1 cellular context compared by ENCODE assay signal in the genomic region with DNA sequence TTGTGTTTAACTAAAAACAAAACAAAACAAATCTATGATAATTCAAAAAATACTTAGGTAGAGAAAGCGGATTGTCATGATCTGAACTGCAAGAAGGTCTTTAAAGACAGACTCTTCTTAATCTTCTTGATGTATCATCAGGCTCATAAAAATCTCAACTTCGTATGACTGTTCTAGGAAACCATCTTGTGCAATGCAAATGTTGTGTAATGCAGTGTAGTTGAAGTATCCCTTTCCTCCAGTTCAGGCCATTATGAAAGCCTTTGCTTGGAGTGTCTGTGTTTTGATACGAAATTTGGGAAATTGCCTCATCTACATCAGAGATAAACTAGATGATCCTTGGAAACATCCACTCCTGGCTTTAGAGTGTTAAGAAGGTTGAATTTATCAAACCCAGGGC.
TF ChIP-seq lines count a peak whose summit lies in the region.

No MANE protein-coding gene starts in this region.

TF ChIP-seq in K562, 482 proteins besides CTCF, POLR2A, EP300 and RAD21:
- no peak for TF ChIP-seq CGGBP1 (CRISPR knock-in tag; IDR thresholded peaks at IDR 0.05)
- no peak for TF ChIP-seq CEBPG (CRISPR knock-in tag; IDR thresholded peaks at IDR 0.05)
- TF ChIP-seq CEBPG (tag; conservative IDR thresholded peaks at IDR 0.05 in 1 of 2, IDR thresholded peaks at IDR 0.05 in 1 of 2): peak; percentile 41 to 71; a peak in 3 of 4 replicates
- peak; percentile 90 for TF ChIP-seq CEBPB (tag; IDR thresholded peaks at IDR 0.05)
- no peak for TF ChIP-seq KLF13 (tag; IDR thresholded peaks at IDR 0.05; ENCODE audit: borderline replicate concordance, low read depth)
- TF ChIP-seq ELK1 (CRISPR knock-in tag; IDR thresholded peaks at IDR 0.05): no peak
- no peak for TF ChIP-seq MECOM (CRISPR knock-in tag; IDR thresholded peaks at IDR 0.05)
- no peak for TF ChIP-seq TFAM (CRISPR knock-in tag; conservative IDR thresholded peaks at IDR 0.05)
- no peak for TF ChIP-seq PCBP2 (IDR thresholded peaks at IDR 0.05; ENCODE audit: low read depth, low read length, poor library complexity, severe bottlenecking)
